ENCODE assay signal across 10 cellular contexts in the genomic region with DNA sequence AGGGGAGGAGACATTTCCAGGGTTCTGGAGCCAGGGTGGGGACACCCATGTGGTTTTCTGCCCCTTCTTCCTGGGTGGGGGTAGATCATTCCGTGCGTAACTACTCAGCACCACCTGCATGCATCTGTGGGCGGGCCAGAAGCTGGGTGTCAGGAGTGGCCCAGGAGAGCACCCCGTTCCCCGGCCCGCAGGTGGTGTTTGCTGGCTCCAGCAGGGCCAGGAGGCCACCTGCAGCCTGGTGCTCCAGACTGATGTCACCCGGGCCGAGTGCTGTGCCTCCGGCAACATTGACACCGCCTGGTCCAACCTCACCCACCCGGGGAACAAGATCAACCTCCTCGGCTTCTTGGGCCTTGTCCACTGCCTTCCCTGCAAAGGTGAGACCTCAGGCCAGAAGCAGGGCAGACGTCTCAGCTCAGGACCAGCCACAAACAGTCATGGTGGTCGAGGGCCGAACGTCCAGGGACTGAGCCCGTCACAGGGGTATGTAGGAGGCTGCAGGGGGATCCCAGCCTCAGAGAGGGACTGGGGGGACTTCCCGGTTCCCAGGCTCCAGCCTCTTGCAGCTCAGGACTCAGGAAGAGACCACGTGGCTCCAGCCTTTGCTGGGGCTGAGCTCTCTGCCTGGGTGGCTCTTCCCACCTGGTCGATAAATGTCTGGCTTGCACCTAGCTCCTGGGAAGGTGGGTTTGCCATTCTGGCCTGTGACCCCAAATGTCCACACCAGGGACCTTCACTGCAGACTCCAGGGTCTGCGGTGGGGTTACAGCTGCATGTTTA. TPM values are rescaled to one million over a fixed set of nuclear protein-coding genes. Genes with fewer than 3 reads are reported as not detected.
DNase-seq lines count a peak whose midpoint lies in the region; ATAC-seq and TF ChIP-seq lines count a peak whose summit lies in the region.
"Had no signal": no experiment of that assay in that cellular context is flagged by ENCODE, and none has a peak within 500 bp of the region (broad histone marks: within the 10 kb centered on the region; RNA-seq: fewer than 3 reads in every experiment).

No MANE protein-coding gene starts in this region.

- H3K36me3 ChIP-seq in adrenal gland (replicated peaks in 1 of 2) (no peaks in the 10 kb centered on the region), urinary bladder (ENCODE audit: insufficient read depth) (no peaks in the 10 kb centered on the region)

- H3K27ac ChIP-seq in adrenal gland (peak overlapping the region; percentile 48 to 98 (median 91)), layer of hippocampus (ENCODE audit: low read depth, low read length) (peak overlapping the region; percentile 2), urinary bladder (ENCODE audit: low read depth) (no peak overlapping the region)

- ATAC-seq in activated naive CD8-positive, alpha-beta T cell treated with anti-CD3 and anti-CD28 coated beads, Interleukin-2, amount 50 U/mL, for 24 hours = no peak
- no peak for ATAC-seq in GM21723 (IDR thresholded peaks at IDR 0.05; ENCODE audit: unreplicated experiment)

- peaks cover 9% of the 10 kb centered on the region for H3K4me1 Mint-ChIP-seq in activated naive CD8-positive, alpha-beta T cell (ENCODE audit: low read depth)
- H3K4me1 Mint-ChIP-seq in activated naive CD8-positive, alpha-beta T cell treated with anti-CD3 and anti-CD28 coated beads, Interleukin-2, amount 50 U/mL, for 24 hours = peaks cover 11% of the 10 kb centered on the region

- TF ChIP-seq CTCF in adrenal gland (IDR thresholded peaks at IDR 0.05) (no peak), GM13976 (IDR thresholded peaks at IDR 0.05; ENCODE audit: borderline replicate concordance, control extremely low read depth, extremely low read depth, insufficient read depth, missing control alignments) (no peak)

- in situ Hi-C loops in GM13976 (cut with MboI; ENCODE audit: low sequenced_read_pairs, unreplicated experiment) = no loop called here

- WGBS in adrenal gland, 4 donors = 42 to 59% (median 46%) methylated on average over 4 to 21 of the region's 21 CpGs
- WGBS in urinary bladder = 48% methylated on average over 21 of the region's 21 CpGs

- no peaks in the 10 kb centered on the region for H3K9me3 ChIP-seq in adrenal gland (replicated peaks in 1 of 3)

- H3K4me3 ChIP-seq in adrenal gland (peak overlapping the region in 1 of 4 donors; percentile 43), urinary bladder (ENCODE audit: low read depth, low read length) (peak overlapping the region; percentile 17)

- intact Hi-C loops in adrenal gland (cut with DNase I) = no loop called here

- no peaks in the 10 kb centered on the region for H3K9me3 Mint-ChIP-seq in activated naive CD8-positive, alpha-beta T cell (ENCODE audit: low read depth)
- no peaks in the 10 kb centered on the region for H3K9me3 Mint-ChIP-seq in activated naive CD8-positive, alpha-beta T cell treated with anti-CD3 and anti-CD28 coated beads, Interleukin-2, amount 50 U/mL, for 24 hours

- DNase-seq in activated naive CD8-positive, alpha-beta T cell treated with anti-CD3 and anti-CD28 coated beads, Interleukin-2, amount 50 U/mL, for 24 hours = no peak
- DNase-seq in adrenal gland = peak in 4 of 7 donors; percentile 41 to 58 (median 46)
- DNase-seq in GM13976 (ENCODE audit: low spot score) = no peak
- DNase-seq in NCI-H2029 treated with DMSO at 0.1 percent for 48 hours (lab: John Stamatoyannopoulos, UW) = no peak
- DNase-seq: activated CD8-positive, alpha-beta memory T cell treated with anti-CD3 and anti-CD28 coated beads, Interleukin-2, amount 50 U/mL, for 48 hours; stimulated activated CD4-positive, alpha-beta T cell treated with anti-CD3 and anti-CD28 coated beads, Interleukin-4, amount 100 ng/mL, for 1 hour had no signal

- H3K27ac Mint-ChIP-seq in activated naive CD8-positive, alpha-beta T cell = no peak overlapping the region
- no peak overlapping the region for H3K27ac Mint-ChIP-seq in activated naive CD8-positive, alpha-beta T cell treated with anti-CD3 and anti-CD28 coated beads, Interleukin-2, amount 50 U/mL, for 24 hours

- H3K4me1 ChIP-seq in adrenal gland (replicated peaks in 1 of 2) (peaks cover 38 to 47% of the 10 kb centered on the region in 2 donors), urinary bladder (ENCODE audit: insufficient read depth) (no peaks in the 10 kb centered on the region)

- H3K4me3 Mint-ChIP-seq in activated naive CD8-positive, alpha-beta T cell = peak overlapping the region; percentile 35
- H3K4me3 Mint-ChIP-seq in activated naive CD8-positive, alpha-beta T cell treated with anti-CD3 and anti-CD28 coated beads, Interleukin-2, amount 50 U/mL, for 24 hours = no peak overlapping the region

- peaks cover 7% of the 10 kb centered on the region for H3K27me3 Mint-ChIP-seq in activated naive CD8-positive, alpha-beta T cell
- H3K27me3 Mint-ChIP-seq in activated naive CD8-positive, alpha-beta T cell treated with anti-CD3 and anti-CD28 coated beads, Interleukin-2, amount 50 U/mL, for 24 hours = peaks cover 18% of the 10 kb centered on the region

- no peaks in the 10 kb centered on the region for H3K27me3 ChIP-seq in adrenal gland
- H3K27me3 ChIP-seq in layer of hippocampus (ENCODE audit: control insufficient read depth, insufficient read depth, low read length) = no peaks in the 10 kb centered on the region

- no peaks in the 10 kb centered on the region for H3K36me3 Mint-ChIP-seq in activated naive CD8-positive, alpha-beta T cell
- H3K36me3 Mint-ChIP-seq in activated naive CD8-positive, alpha-beta T cell treated with anti-CD3 and anti-CD28 coated beads, Interleukin-2, amount 50 U/mL, for 24 hours (ENCODE audit: low read depth) = no peaks in the 10 kb centered on the region

- TF ChIP-seq POLR2A in adrenal gland (IDR thresholded peaks at IDR 0.05) = no peak

RNA-seq across cellular contexts. Expression of a gene that starts 1.6 kb away (rescaled TPM):
- total RNA-seq in adrenal gland = 100 to 1,000 TPM in 7 of 8 donors, 10 to 100 TPM in 1; 87.4 to 464 (median 176) TPM
- 100 to 1,000 TPM; 119 to 405 (median 225) TPM for polyA plus RNA-seq in adrenal gland
- 23.3 TPM for total RNA-seq in urinary bladder
- polyA plus RNA-seq in urinary bladder = 86.9 TPM

RNA-seq across cellular contexts. Expression of a gene that starts 14.8 kb away (rescaled TPM):
- total RNA-seq in adrenal gland = 10 to 100 TPM; 28.4 to 76.4 (median 43.1) TPM
- 10 to 100 TPM in 2 of 3 donors, 1 to 10 TPM in 1; 9.3 to 53.5 (median 51.6) TPM for polyA plus RNA-seq in adrenal gland
- total RNA-seq in urinary bladder = 8.6 TPM
- 41.8 TPM for polyA plus RNA-seq in urinary bladder

RNA-seq across cellular contexts. Expression of a gene that starts 17.5 kb away (rescaled TPM):
- total RNA-seq in adrenal gland (under 1 TPM in 1 of 8 donors, not detected in 7; 0.51 TPM), urinary bladder (not detected)
- polyA plus RNA-seq in adrenal gland (under 1 TPM in 1 of 3 donors, not detected in 2; 0.13 TPM), urinary bladder (not detected)

RNA-seq across cellular contexts. Expression of a gene that starts 30.9 kb away (rescaled TPM):
- 10 to 100 TPM; 27.2 to 63.3 (median 50.8) TPM for total RNA-seq in adrenal gland
- polyA plus RNA-seq in adrenal gland = 10 to 100 TPM in 2 of 3 donors, 1 to 10 TPM in 1; 3.9 to 72.2 (median 49.7) TPM
- total RNA-seq in urinary bladder = 23.6 TPM
- polyA plus RNA-seq in urinary bladder = 69.3 TPM

RNA-seq across cellular contexts. Expression of a gene that starts 38.1 kb away (rescaled TPM):
- under 1 TPM in 4 of 8 donors, not detected in 4; 0.14 to 0.32 (median 0.29) TPM for total RNA-seq in adrenal gland
- polyA plus RNA-seq in adrenal gland = 1 to 10 TPM in 1 of 3 donors, under 1 TPM in 1, not detected in 1; 0.51 to 1.2 TPM
- total RNA-seq in urinary bladder = not detected
- 1.6 TPM for polyA plus RNA-seq in urinary bladder

Comparison
In these comparisons a context has a peak if more than half of its experiments do, and no peak if none do; other contexts are left out.
1. DNase-seq: peak in adrenal gland (4 of 7); none in activated naive CD8-positive, alpha-beta T cell treated with anti-CD3 and anti-CD28 coated beads, Interleukin-2, amount 50 U/mL, for 24 hours (single experiment), GM13976 (single experiment) and NCI-H2029 treated with DMSO at 0.1 percent for 48 hours (single experiment).